ENCODE assay signal across 8 cellular contexts in genomic region chr10:114043532-114044250, GRCh38. TPM values are rescaled to one million over a fixed set of nuclear protein-coding genes. Genes with fewer than 3 reads are reported as not detected.
A peak's percentile ranks its signal among the peaks of the same experiment; 100 is the strongest.
DNase-seq lines count a peak whose midpoint lies in the region; ATAC-seq and TF ChIP-seq lines count a peak whose summit lies in the region.

TSS of gene ADRB1 (plus strand) at chr10:114043866. CDS start at chr10:114044133, 267 bp downstream.

- peaks cover 17% of the 10 kb centered on the region for H3K4me1 Mint-ChIP-seq in brain

- TF ChIP-seq CTCF in BE2C (IDR thresholded peaks at IDR 0.05; ENCODE audit: low read depth, low read length) = no peak
- no peak for TF ChIP-seq CTCF in brain (conservative IDR thresholded peaks at IDR 0.05)

- H3K27me3 ChIP-seq in BE2C = peaks cover 85% of the 10 kb centered on the region
- peaks cover 95% of the 10 kb centered on the region for H3K27me3 ChIP-seq in HUES64 (ENCODE audit: insufficient read depth, low read length)
- H3K27me3 ChIP-seq in SJSA1 (replicated peaks) = peaks cover 21% of the 10 kb centered on the region

- H3K27me3 Mint-ChIP-seq in brain = peaks cover 96% of the 10 kb centered on the region

- H3K36me3 Mint-ChIP-seq in brain = no peaks in the 10 kb centered on the region

- H3K4me3 Mint-ChIP-seq in brain = peak within 1 kb of the TSS; percentile 85 to 89 (median 86)

- H3K36me3 ChIP-seq in BE2C (no peaks in the 10 kb centered on the region), HUES64 (ENCODE audit: insufficient read depth, low read length) (no peaks in the 10 kb centered on the region), SJSA1 (no peaks in the 10 kb centered on the region)

- peak; percentile 38 for TF ChIP-seq POLR2A in GM19099 (IDR thresholded peaks at IDR 0.05; ENCODE audit: extremely low read depth, insufficient read length, low read depth)

- no peaks in the 10 kb centered on the region for H3K4me1 ChIP-seq in BE2C
- H3K4me1 ChIP-seq in HUES64 (ENCODE audit: insufficient read depth, low read length) = 0 out of 2 replicates have a peak, but pooled peaks cover 4% of the 10 kb centered on the region
- peaks cover 30% of the 10 kb centered on the region for H3K4me1 ChIP-seq in SJSA1 (replicated peaks)

- peak; percentile 68 for DNase-seq in BE2C
- peak in 1 of 2 experiments; percentile 86 for DNase-seq in SJSA1 (ENCODE audit: low read depth in 1 of 2, low spot score in 2 of 2)
- DNase-seq in sciatic nerve (ENCODE audit: low spot score) = peak; percentile 83

- WGBS in HUES64 = 1% methylated on average over 91 of the region's 91 CpGs

- no peak within 1 kb of the TSS for H3K27ac ChIP-seq in HUES64 (ENCODE audit: low read depth, low read length)
- H3K27ac ChIP-seq in SJSA1 = no peak within 1 kb of the TSS

- H3K4me3 ChIP-seq in BE2C (ENCODE audit: low read depth, low read length) (no peak within 1 kb of the TSS), HUES64 (ENCODE audit: low read length) (peak within 1 kb of the TSS; percentile 56), SJSA1 (peak within 1 kb of the TSS; percentile 57), iPS-18c (ENCODE audit: insufficient read depth, low read depth, low read length) (peak within 1 kb of the TSS; percentile 63)

- no peak within 1 kb of the TSS for H3K9ac ChIP-seq in HUES64 (ENCODE audit: low read depth, low read length)

- ATAC-seq in sciatic nerve (peak; percentile 92), GM21423 (IDR thresholded peaks at IDR 0.05; ENCODE audit: unreplicated experiment) (no peak)

- peaks cover 0 to 10% (median 1%) of the 10 kb centered on the region in 5 experiments for H3K9me3 Mint-ChIP-seq in brain

- H3K9me3 ChIP-seq in BE2C = no peaks in the 10 kb centered on the region
- no peaks in the 10 kb centered on the region for H3K9me3 ChIP-seq in HUES64 (ENCODE audit: insufficient read depth, low read depth, low read length)
- peaks cover 7% of the 10 kb centered on the region for H3K9me3 ChIP-seq in SJSA1 (replicated peaks)
- no peaks in the 10 kb centered on the region for H3K9me3 ChIP-seq in iPS-18c (ENCODE audit: control insufficient read depth, insufficient read depth, low read length)

- H3K27ac Mint-ChIP-seq in brain = peak within 1 kb of the TSS in 1 of 5 experiments; percentile 74

- intact Hi-C loops in sciatic nerve (cut with DNase I) = no loop called here

RNA-seq across cellular contexts. Expression of gene ADRB1, which starts in this region (rescaled TPM):
- polyA plus RNA-seq in BE2C (2012; ENCODE audit: insufficient read depth, insufficient read length, low read depth) = not detected
- polyA plus RNA-seq in HUES64 (2013, experiment 1 of 2) = not detected
- polyA plus RNA-seq in HUES64 (2013, experiment 2 of 2) = not detected
- total RNA-seq in SJSA1 (2014; rRNA removed; shearing (Covaris generic)) = 1.3 and 1.4 TPM in 2 replicates
- 1.3 TPM for polyA plus RNA-seq in brain (ENCODE audit: insufficient read depth, low read depth, low replicate concordance)
- 0.76 TPM for total RNA-seq in sciatic nerve

Comparison
In these comparisons a context has a peak if more than half of its experiments do, and no peak if none do; other contexts are left out.
1. Peak in DNase-seq and ATAC-seq in sciatic nerve; RNA of the gene not detected or under 1 TPM.